ENCODE assay signal across 26 cellular contexts in the genomic region with DNA sequence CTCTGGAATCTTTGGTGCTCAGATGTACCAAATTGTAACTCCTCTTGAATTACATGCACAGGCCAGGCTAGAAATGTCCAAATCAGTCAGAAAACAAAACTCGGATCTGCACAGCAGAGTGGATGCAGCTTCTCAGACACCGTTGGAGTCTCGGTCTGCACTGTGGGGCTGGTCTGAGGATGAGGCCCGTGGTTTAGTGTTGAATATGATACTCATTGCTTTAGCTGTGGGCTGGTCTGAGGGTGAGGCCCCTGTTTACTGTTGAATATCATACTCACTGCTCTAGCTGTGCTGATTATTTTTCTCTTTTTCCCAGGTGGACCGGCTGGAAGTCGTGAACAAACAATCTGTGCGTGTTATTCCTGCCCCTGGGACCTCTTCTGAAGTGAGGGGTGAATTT.
"Had no signal": no experiment of that assay in that cellular context is flagged by ENCODE, and none has a peak within 500 bp of the region (broad histone marks: within the 10 kb centered on the region; RNA-seq: fewer than 3 reads in every experiment).

No MANE protein-coding gene starts in this region.

- H3K9me3 ChIP-seq: lower lobe of right lung, psoas muscle, right lobe of liver, stomach, testis, thyroid gland, transverse colon, upper lobe of left lung, vagina had no signal

- H3K27me3 Mint-ChIP-seq: naive thymus-derived CD8-positive, alpha-beta T cell; stimulated activated naive B cell treated with anti-CD40 and anti-IgM and Interleukin-4, amounts not matched to agents 10 μg/mL and 1 μg/mL and 100 μg/mL, for 72 hours had no signal

- H3K4me2 ChIP-seq: hepatocyte, smooth muscle cell had no signal

- H3K4me1 Mint-ChIP-seq: neural crest cell had no signal

- H3K4me3 ChIP-seq: hepatocyte, lower lobe of right lung, psoas muscle, right lobe of liver, smooth muscle cell, stomach, testis, thyroid gland, transverse colon, upper lobe of left lung, vagina had no signal

- H3K4me3 Mint-ChIP-seq: naive thymus-derived CD8-positive, alpha-beta T cell; nephron; neural crest cell; stimulated activated naive B cell treated with anti-CD40 and anti-IgM and Interleukin-4, amounts not matched to agents 10 μg/mL and 1 μg/mL and 100 μg/mL, for 72 hours had no signal

- ATAC-seq: left cardiac atrium; left lobe of liver; lower lobe of right lung; naive thymus-derived CD8-positive, alpha-beta T cell; psoas muscle; right lobe of liver; stimulated activated naive B cell treated with anti-CD40 and anti-IgM and Interleukin-4, amounts not matched to agents 10 μg/mL and 1 μg/mL and 100 μg/mL, for 72 hours; stimulated activated naive CD8-positive, alpha-beta T cell treated with anti-CD3 and anti-CD28 coated beads, Interleukin-15, Interleukin-2, amounts not matched to agents 100 U/mL and 50 U/mL, for 24 hours had no signal

- H3K27me3 ChIP-seq: hepatocyte, right lobe of liver, stomach, testis, thyroid gland, transverse colon, upper lobe of left lung, vagina had no signal

- H3K27ac ChIP-seq: hepatocyte, lower lobe of right lung, parathyroid adenoma, psoas muscle, right lobe of liver, stomach, testis, thyroid gland, transverse colon, upper lobe of left lung, vagina had no signal

- H3K27ac Mint-ChIP-seq: nephron had no signal

- DNase-seq: kidney glomerular epithelial cell; left cardiac atrium; lower lobe of right lung; mammary epithelial cell; mesenchymal stem cell; naive thymus-derived CD8-positive, alpha-beta T cell; nucleus accumbens; right lobe of liver; stimulated activated CD4-positive, alpha-beta T cell treated with anti-CD3 and anti-CD28 coated beads, Interleukin-1b, Interleukin-23, amount 100 ng/mL, for 48 hours; stimulated activated CD4-positive, alpha-beta T cell treated with anti-CD3 and anti-CD28 coated beads, Interleukin-2, amount 100 ng/mL, for 48 hours; stimulated activated CD4-positive, alpha-beta T cell treated with anti-CD3 and anti-CD28 coated beads, Interleukin-4, amount 100 ng/mL, for 4 hours; stimulated activated naive B cell treated with anti-CD40 and anti-IgM and Interleukin-4, amounts not matched to agents 10 μg/mL and 1 μg/mL and 100 μg/mL, for 72 hours; stimulated activated naive CD8-positive, alpha-beta T cell treated with anti-CD3 and anti-CD28 coated beads, Interleukin-15, Interleukin-2, amounts not matched to agents 100 U/mL and 50 U/mL, for 24 hours; stomach; testis; thyroid gland; transverse colon had no signal

- H3K9me3 Mint-ChIP-seq: naive thymus-derived CD8-positive, alpha-beta T cell; nephron; neural crest cell; stimulated activated naive B cell treated with anti-CD40 and anti-IgM and Interleukin-4, amounts not matched to agents 10 μg/mL and 1 μg/mL and 100 μg/mL, for 72 hours had no signal

- H3K4me1 ChIP-seq: lower lobe of right lung, parathyroid adenoma, right lobe of liver, stomach, testis, thyroid gland, transverse colon, upper lobe of left lung, vagina had no signal

- H3K79me2 ChIP-seq: hepatocyte, parathyroid adenoma had no signal

- H2AFZ ChIP-seq: hepatocyte, parathyroid adenoma had no signal
